ENCODE assay signal across 33 cellular contexts in the genomic region with DNA sequence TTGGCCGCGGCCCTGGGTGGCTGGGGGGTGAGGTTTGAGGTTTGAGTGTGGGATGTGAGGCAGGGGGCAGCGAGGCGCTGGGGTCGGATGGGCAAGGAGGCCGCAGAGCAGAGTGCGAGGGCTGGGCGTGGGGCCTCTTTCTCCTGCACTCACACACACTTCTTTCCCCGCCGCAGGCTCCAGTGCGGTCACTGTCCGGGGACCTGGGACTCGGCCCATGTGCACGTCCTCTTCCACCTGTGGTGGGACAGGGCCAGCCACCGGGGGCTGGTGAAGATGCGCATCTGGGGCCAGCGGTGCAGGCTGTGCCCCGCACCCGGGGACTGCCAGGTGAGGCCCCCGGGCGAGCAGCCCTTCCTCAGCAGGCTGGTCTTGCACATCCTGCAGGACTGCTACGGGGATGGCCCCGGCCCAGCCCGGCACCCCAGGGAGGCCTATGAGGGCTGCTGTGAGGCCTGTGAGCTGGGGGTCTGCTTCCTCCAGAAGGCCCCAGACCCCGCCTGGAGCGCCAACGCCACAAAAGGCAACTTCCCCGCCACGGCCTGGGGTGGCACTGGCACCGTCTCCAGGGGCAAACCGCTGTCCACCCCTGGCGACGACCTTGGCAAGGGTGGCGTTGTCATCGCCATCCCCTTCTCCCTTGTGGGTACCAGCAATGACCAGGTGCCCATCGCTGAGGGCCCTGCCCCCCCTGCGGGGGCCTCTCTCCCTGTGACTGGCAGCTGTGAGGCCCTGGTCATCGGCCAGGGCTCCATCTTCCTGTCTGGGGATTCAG. TPM values are rescaled to one million over a fixed set of nuclear protein-coding genes. Genes with fewer than 3 reads are reported as not detected.
DNase-seq lines count a peak whose midpoint lies in the region; ATAC-seq and TF ChIP-seq lines count a peak whose summit lies in the region.
"Had no signal": no experiment of that assay in that cellular context is flagged by ENCODE, and none has a peak within 500 bp of the region (broad histone marks: within the 10 kb centered on the region; RNA-seq: fewer than 3 reads in every experiment).

No MANE protein-coding gene starts in this region.

- H3K9me3 ChIP-seq in right atrium auricular region (no peaks in the 10 kb centered on the region), thymus (ENCODE audit: control insufficient read depth) (no peaks in the 10 kb centered on the region)
- H3K9me3 ChIP-seq: Caco-2, stomach, tibial artery had no signal

- no peak for ATAC-seq in left ventricle myocardium superior
- ATAC-seq in activated CD8-positive, alpha-beta T cell treated with anti-CD3 and anti-CD28 coated beads for 36 hours = no peak
- ATAC-seq in naive thymus-derived CD8-positive, alpha-beta T cell = no peak
- ATAC-seq: activated CD4-positive, alpha-beta T cell treated with anti-CD3 and anti-CD28 coated beads for 36 hours had no signal

- intact Hi-C loops in left ventricle myocardium superior (cut with micrococcal nuclease) = no loop called here
- intact Hi-C loops in activated CD8-positive, alpha-beta T cell treated with anti-CD3 and anti-CD28 coated beads for 36 hours (cut with micrococcal nuclease) = no loop called here
- intact Hi-C loops in head of caudate nucleus (cut with DNase I) = no loop called here

- WGBS in thymus = 51% methylated on average over 38 of the region's 38 CpGs

- H3K9me3 Mint-ChIP-seq in activated CD8-positive, alpha-beta T cell treated with anti-CD3 and anti-CD28 coated beads for 36 hours = no peaks in the 10 kb centered on the region
- no peaks in the 10 kb centered on the region for H3K9me3 Mint-ChIP-seq in naive thymus-derived CD8-positive, alpha-beta T cell
- H3K9me3 Mint-ChIP-seq in progenitor cell of endocrine pancreas (ENCODE audit: low read depth) = peaks cover 5% of the 10 kb centered on the region
- H3K9me3 Mint-ChIP-seq: activated naive CD4-positive, alpha-beta T cell treated with anti-CD3 and anti-CD28 coated beads, Interleukin-2, amount 50 U/mL, for 72 hours; naive thymus-derived CD4-positive, alpha-beta T cell had no signal

- H3K27me3 ChIP-seq in right atrium auricular region (peaks cover 0 to 4% of the 10 kb centered on the region in 2 donors), thymus (ENCODE audit: control insufficient read depth, insufficient read depth) (no peaks in the 10 kb centered on the region)

- TF ChIP-seq CTCF in right atrium auricular region (IDR thresholded peaks at IDR 0.05) = no peak
- TF ChIP-seq CTCF in activated CD8-positive, alpha-beta T cell treated with anti-CD3 and anti-CD28 coated beads for 36 hours (IDR thresholded peaks at IDR 0.05) = no peak
- no peak for TF ChIP-seq CTCF in progenitor cell of endocrine pancreas (IDR thresholded peaks at IDR 0.05; ENCODE audit: unreplicated experiment)

- H3K36me3 ChIP-seq in right atrium auricular region (no peaks in the 10 kb centered on the region), thymus (ENCODE audit: control insufficient read depth, insufficient read depth) (no peaks in the 10 kb centered on the region)
- H3K36me3 ChIP-seq: stomach, tibial artery had no signal

- H3K27me3 Mint-ChIP-seq in activated CD8-positive, alpha-beta T cell treated with anti-CD3 and anti-CD28 coated beads for 36 hours = no peaks in the 10 kb centered on the region
- no peaks in the 10 kb centered on the region for H3K27me3 Mint-ChIP-seq in naive thymus-derived CD8-positive, alpha-beta T cell
- H3K27me3 Mint-ChIP-seq in progenitor cell of endocrine pancreas = peaks cover 6% of the 10 kb centered on the region
- H3K27me3 Mint-ChIP-seq: activated CD4-positive, alpha-beta T cell treated with anti-CD3 and anti-CD28 coated beads for 36 hours had no signal

- peak overlapping the region; percentile 62 for H3K27ac Mint-ChIP-seq in activated CD8-positive, alpha-beta T cell treated with anti-CD3 and anti-CD28 coated beads for 36 hours
- H3K27ac Mint-ChIP-seq in naive thymus-derived CD8-positive, alpha-beta T cell = peak overlapping the region in 8 of 10 donors; percentile 19 to 95 (median 82)
- H3K27ac Mint-ChIP-seq in progenitor cell of endocrine pancreas = no peak overlapping the region
- H3K27ac Mint-ChIP-seq: activated CD4-positive, alpha-beta T cell treated with anti-CD3 and anti-CD28 coated beads for 36 hours; activated naive CD4-positive, alpha-beta T cell treated with anti-CD3 and anti-CD28 coated beads, Interleukin-2, amount 50 U/mL, for 72 hours had no signal

- H3K27ac ChIP-seq in right atrium auricular region (no peak overlapping the region), thymus (ENCODE audit: low read depth) (peak overlapping the region; percentile 94)
- H3K27ac ChIP-seq: tibial artery, VCaP had no signal

- POLR2A ChIA-PET in activated CD8-positive, alpha-beta T cell treated with anti-CD3 and anti-CD28 coated beads for 36 hours (lab: Charles Lee) = interaction anchor here (1.0 kb wide), 1 partner anchor 169 kb away, joined by 3 read pairs; no protein-coding TSS in a partner anchor
- POLR2A ChIA-PET in naive thymus-derived CD8-positive, alpha-beta T cell (lab: Charles Lee) = interaction anchor here (1.7 kb wide), 1 partner anchor 9 kb away, joined by 4 read pairs; no protein-coding TSS in a partner anchor

- H3K4me1 ChIP-seq in right atrium auricular region = no peaks in the 10 kb centered on the region
- peaks cover 46% of the 10 kb centered on the region for H3K4me1 ChIP-seq in thymus (ENCODE audit: control insufficient read depth, insufficient read depth, low read length)
- H3K4me1 ChIP-seq: Caco-2 had no signal

- H3K4me3 Mint-ChIP-seq in activated CD8-positive, alpha-beta T cell treated with anti-CD3 and anti-CD28 coated beads for 36 hours = no peak overlapping the region
- H3K4me3 Mint-ChIP-seq in naive thymus-derived CD8-positive, alpha-beta T cell = peak overlapping the region in 8 of 10 donors; percentile 46 to 77 (median 57)
- no peak overlapping the region for H3K4me3 Mint-ChIP-seq in progenitor cell of endocrine pancreas (ENCODE audit: low read depth)
- H3K4me3 Mint-ChIP-seq: activated CD4-positive, alpha-beta T cell treated with anti-CD3 and anti-CD28 coated beads for 36 hours had no signal

- H3K4me3 ChIP-seq in right atrium auricular region (no peak overlapping the region), thymus (ENCODE audit: low read length) (peak overlapping the region; percentile 2)
- H3K4me3 ChIP-seq: skin epidermis, stomach, tibial artery had no signal

- DNase-seq in left ventricle myocardium superior (peak; percentile 22), right atrium auricular region (ENCODE audit: low spot score) (no peak), head of caudate nucleus (no peak), progenitor cell of endocrine pancreas (ENCODE audit: low spot score, unreplicated experiment) (no peak), AML-193 (lab: John Stamatoyannopoulos, UW) (no peak)
- DNase-seq in activated CD8-positive, alpha-beta T cell treated with anti-CD3 and anti-CD28 coated beads for 36 hours = no peak
- no peak for DNase-seq in naive thymus-derived CD8-positive, alpha-beta T cell
- DNase-seq: activated CD4-positive, alpha-beta T cell treated with anti-CD3 and anti-CD28 coated beads for 36 hours; aorta; Caco-2; cortex of kidney; DMS53; effector memory CD4-positive, alpha-beta T cell; islet precursor cell; Karpas-422; naive thymus-derived CD4-positive, alpha-beta T cell; NCI-H1417 treated with DMSO at 0.1 percent for 48 hours; NCI-H2081; NCI-H345; NCI-H69; SHP77 treated with DMSO at 0.1 percent for 48 hours; stomach; T1000; tibial artery had no signal

- CTCF ChIA-PET in activated CD8-positive, alpha-beta T cell treated with anti-CD3 and anti-CD28 coated beads for 36 hours (lab: Charles Lee) = no interaction called here

- H3K4me1 Mint-ChIP-seq in activated CD8-positive, alpha-beta T cell treated with anti-CD3 and anti-CD28 coated beads for 36 hours (ENCODE audit: low read depth) = peaks cover 53% of the 10 kb centered on the region
- H3K4me1 Mint-ChIP-seq in naive thymus-derived CD8-positive, alpha-beta T cell = peaks cover 15 to 47% (median 34%) of the 10 kb centered on the region in 4 donors
- no peaks in the 10 kb centered on the region for H3K4me1 Mint-ChIP-seq in progenitor cell of endocrine pancreas (ENCODE audit: low read depth)

- no peaks in the 10 kb centered on the region for H3K36me3 Mint-ChIP-seq in activated CD8-positive, alpha-beta T cell treated with anti-CD3 and anti-CD28 coated beads for 36 hours (ENCODE audit: low read depth)
- no peaks in the 10 kb centered on the region for H3K36me3 Mint-ChIP-seq in naive thymus-derived CD8-positive, alpha-beta T cell
- H3K36me3 Mint-ChIP-seq in progenitor cell of endocrine pancreas (ENCODE audit: insufficient read depth) = no peaks in the 10 kb centered on the region
- H3K36me3 Mint-ChIP-seq: activated naive CD4-positive, alpha-beta T cell treated with anti-CD3 and anti-CD28 coated beads, Interleukin-2, amount 50 U/mL, for 72 hours; naive thymus-derived CD4-positive, alpha-beta T cell had no signal

RNA-seq across cellular contexts. Expression of a gene that starts 2.2 kb away (rescaled TPM):
- total RNA-seq in left ventricle myocardium superior (not detected), right atrium auricular region (not detected), progenitor cell of endocrine pancreas (not detected in 2 replicates)
- under 1 TPM; 0.22 to 0.29 TPM for total RNA-seq in activated CD8-positive, alpha-beta T cell treated with anti-CD3 and anti-CD28 coated beads for 36 hours
- not detected for total RNA-seq in naive thymus-derived CD8-positive, alpha-beta T cell
- polyA plus RNA-seq in naive thymus-derived CD8-positive, alpha-beta T cell = not detected
- polyA plus RNA-seq in thymus = 3.7 TPM
- total RNA-seq: A673, aorta, Caco-2, epithelial cell of proximal tubule, G401, glomerular endothelial cell, HepG2 had no signal
- polyA plus RNA-seq: aorta; HepG2; naive thymus-derived CD4-positive, alpha-beta T cell had no signal

RNA-seq across cellular contexts. Expression of a gene that starts 13.0 kb away (rescaled TPM):
- total RNA-seq in left ventricle myocardium superior (1.4 TPM), right atrium auricular region (10 to 100 TPM in 1 of 2 donors, 1 to 10 TPM in 1; 1.0 to 17.5 TPM), progenitor cell of endocrine pancreas (not detected in 2 replicates)
- 10 to 100 TPM; 19.4 to 20.3 TPM for total RNA-seq in activated CD8-positive, alpha-beta T cell treated with anti-CD3 and anti-CD28 coated beads for 36 hours
- total RNA-seq in naive thymus-derived CD8-positive, alpha-beta T cell = under 1 TPM; 0.23 to 0.47 TPM
- polyA plus RNA-seq in naive thymus-derived CD8-positive, alpha-beta T cell = 1 to 10 TPM in 1 of 3 donors, under 1 TPM in 2; 0.15 to 6.0 (median 0.60) TPM
- 12.7 TPM for polyA plus RNA-seq in thymus
- total RNA-seq: Caco-2, G401, glomerular endothelial cell, HepG2 had no signal
- polyA plus RNA-seq: aorta had no signal

Comparison
In these comparisons a context has a peak if more than half of its experiments do, and no peak if none do; other contexts are left out.
1. H3K4me3 Mint-ChIP-seq: peak in naive thymus-derived CD8-positive, alpha-beta T cell (8 of 10); none in activated CD8-positive, alpha-beta T cell treated with anti-CD3 and anti-CD28 coated beads for 36 hours (single experiment) and progenitor cell of endocrine pancreas (single experiment).